In the genomic region with DNA sequence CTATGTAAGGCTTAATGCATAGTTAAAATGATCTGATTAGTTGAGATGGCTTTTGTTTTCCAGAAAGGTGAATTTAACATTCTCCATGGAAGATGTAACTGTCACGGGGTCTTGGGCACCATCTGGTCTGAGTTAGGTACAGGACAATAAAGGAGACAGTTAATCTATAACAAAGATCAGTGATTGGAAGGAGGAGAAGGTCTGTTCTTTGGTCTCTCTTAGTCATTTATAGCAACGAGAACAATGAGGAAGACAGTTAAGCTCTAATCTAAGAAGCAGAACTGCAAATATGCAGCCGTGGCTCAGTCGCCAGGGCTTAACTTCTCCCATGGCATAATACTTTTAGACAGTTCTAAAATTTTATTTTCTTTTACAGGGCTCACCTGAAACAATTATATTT, we compare ENCODE assay signal across 15 cellular contexts.
"Had no signal": no experiment of that assay in that cellular context is flagged by ENCODE, and none has a peak within 500 bp of the region (broad histone marks: within the 10 kb centered on the region; RNA-seq: fewer than 3 reads in every experiment).

No MANE protein-coding gene starts in this region.

- H3K4me3 ChIP-seq: lower lobe of right lung, pancreas, skin epidermis, tibial artery had no signal

- H3K36me3 ChIP-seq: lower lobe of right lung, pancreas, tibial artery had no signal

- H3K27me3 Mint-ChIP-seq: activated naive CD8-positive, alpha-beta T cell treated with anti-CD3 and anti-CD28 coated beads, Interleukin-2, amount 50 U/mL, for 24 hours had no signal

- H3K4me1 ChIP-seq: lower lobe of right lung, pancreas, tibial artery had no signal

- H3K4me3 Mint-ChIP-seq: activated naive CD4-positive, alpha-beta T cell treated with anti-CD3 and anti-CD28 coated beads for 36 hours; activated naive CD8-positive, alpha-beta T cell treated with anti-CD3 and anti-CD28 coated beads, Interleukin-2, amount 50 U/mL, for 24 hours; dendritic cell treated with granulocyte-macrophage colony-stimulating factor and Interleukin-4, amounts not matched to agents 40 ng/mL and 50 ng/mL, for 4 days; immature natural killer cell; naive B cell had no signal

- H3K27me3 ChIP-seq: pancreas had no signal

- H3K9me3 ChIP-seq: lower lobe of right lung, pancreas, tibial artery had no signal

- H3K36me3 Mint-ChIP-seq: immature natural killer cell, naive B cell had no signal

- H3K27ac Mint-ChIP-seq: activated naive CD4-positive, alpha-beta T cell treated with anti-CD3 and anti-CD28 coated beads for 36 hours; activated naive CD8-positive, alpha-beta T cell treated with anti-CD3 and anti-CD28 coated beads, Interleukin-2, amount 50 U/mL, for 24 hours; dendritic cell treated with granulocyte-macrophage colony-stimulating factor and Interleukin-4, amounts not matched to agents 40 ng/mL and 50 ng/mL, for 4 days; immature natural killer cell; naive B cell had no signal

- H3K4me1 Mint-ChIP-seq: activated naive CD8-positive, alpha-beta T cell treated with anti-CD3 and anti-CD28 coated beads, Interleukin-2, amount 50 U/mL, for 24 hours; immature natural killer cell had no signal

- H3K27ac ChIP-seq: lower lobe of right lung, pancreas, skin epidermis, tibial artery had no signal

- DNase-seq: activated CD4-positive, alpha-beta T cell treated with anti-CD3 and anti-CD28 coated beads, Interleukin-2, amount 50 U/mL, for 1 hour; activated naive CD4-positive, alpha-beta T cell treated with anti-CD3 and anti-CD28 coated beads for 36 hours; activated naive CD8-positive, alpha-beta T cell treated with anti-CD3 and anti-CD28 coated beads, Interleukin-2, amount 50 U/mL, for 24 hours; effector memory CD4-positive, alpha-beta T cell; head of caudate nucleus; immature natural killer cell; left cardiac atrium; lower lobe of right lung; naive B cell; pancreas; stimulated activated CD4-positive, alpha-beta T cell treated with anti-CD3 and anti-CD28 coated beads, Interleukin-4, amount 100 ng/mL, for 24 hours; stimulated activated naive CD4-positive, alpha-beta T cell; tibial artery had no signal

- H3K9me3 Mint-ChIP-seq: activated naive CD4-positive, alpha-beta T cell treated with anti-CD3 and anti-CD28 coated beads for 36 hours; activated naive CD8-positive, alpha-beta T cell treated with anti-CD3 and anti-CD28 coated beads, Interleukin-2, amount 50 U/mL, for 24 hours; dendritic cell treated with granulocyte-macrophage colony-stimulating factor and Interleukin-4, amounts not matched to agents 40 ng/mL and 50 ng/mL, for 4 days had no signal

- ATAC-seq: activated naive CD8-positive, alpha-beta T cell treated with anti-CD3 and anti-CD28 coated beads, Interleukin-2, amount 50 U/mL, for 24 hours; left cardiac atrium; lower lobe of right lung; pancreas had no signal
